1 cellular context compared by ENCODE assay signal in the genomic region with DNA sequence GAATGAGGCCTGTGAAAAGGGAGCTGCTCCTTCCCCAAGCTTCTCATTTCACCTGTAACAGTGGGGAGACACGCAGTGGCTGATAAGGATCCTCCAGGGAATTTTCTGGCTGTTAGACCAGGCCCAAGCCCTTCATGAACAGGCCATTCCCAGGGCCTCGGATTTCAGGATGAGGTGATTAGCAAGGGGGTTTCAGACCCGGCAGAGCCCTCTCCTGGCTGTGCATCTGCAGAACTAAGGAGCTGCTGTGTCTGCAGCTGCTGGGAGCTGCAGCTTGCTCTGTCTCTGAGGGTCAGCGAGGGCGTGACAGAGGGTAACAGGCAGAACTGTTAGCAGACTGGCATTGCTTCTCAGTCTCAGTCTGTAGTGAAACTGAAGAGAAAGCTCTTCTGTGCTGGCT.
TF ChIP-seq lines count a peak whose summit lies in the region.

No MANE protein-coding gene starts in this region.

TF ChIP-seq in WTC11, 78 proteins besides CTCF, POLR2A, EP300 and RAD21 (continued from another document):
- TF ChIP-seq, protein P1, sequence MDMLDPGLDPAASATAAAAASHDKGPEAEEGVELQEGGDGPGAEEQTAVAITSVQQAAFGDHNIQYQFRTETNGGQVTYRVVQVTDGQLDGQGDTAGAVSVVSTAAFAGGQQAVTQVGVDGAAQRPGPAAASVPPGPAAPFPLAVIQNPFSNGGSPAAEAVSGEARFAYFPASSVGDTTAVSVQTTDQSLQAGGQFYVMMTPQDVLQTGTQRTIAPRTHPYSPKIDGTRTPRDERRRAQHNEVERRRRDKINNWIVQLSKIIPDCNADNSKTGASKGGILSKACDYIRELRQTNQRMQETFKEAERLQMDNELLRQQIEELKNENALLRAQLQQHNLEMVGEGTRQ (CRISPR knock-in tag; IDR thresholded peaks at IDR 0.05): no peak
- TF ChIP-seq, protein P2, sequence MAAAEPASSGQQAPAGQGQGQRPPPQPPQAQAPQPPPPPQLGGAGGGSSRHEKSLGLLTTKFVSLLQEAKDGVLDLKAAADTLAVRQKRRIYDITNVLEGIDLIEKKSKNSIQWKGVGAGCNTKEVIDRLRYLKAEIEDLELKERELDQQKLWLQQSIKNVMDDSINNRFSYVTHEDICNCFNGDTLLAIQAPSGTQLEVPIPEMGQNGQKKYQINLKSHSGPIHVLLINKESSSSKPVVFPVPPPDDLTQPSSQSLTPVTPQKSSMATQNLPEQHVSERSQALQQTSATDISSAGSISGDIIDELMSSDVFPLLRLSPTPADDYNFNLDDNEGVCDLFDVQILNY (CRISPR knock-in tag; IDR thresholded peaks at IDR 0.05): no peak
- TF ChIP-seq, protein P3, sequence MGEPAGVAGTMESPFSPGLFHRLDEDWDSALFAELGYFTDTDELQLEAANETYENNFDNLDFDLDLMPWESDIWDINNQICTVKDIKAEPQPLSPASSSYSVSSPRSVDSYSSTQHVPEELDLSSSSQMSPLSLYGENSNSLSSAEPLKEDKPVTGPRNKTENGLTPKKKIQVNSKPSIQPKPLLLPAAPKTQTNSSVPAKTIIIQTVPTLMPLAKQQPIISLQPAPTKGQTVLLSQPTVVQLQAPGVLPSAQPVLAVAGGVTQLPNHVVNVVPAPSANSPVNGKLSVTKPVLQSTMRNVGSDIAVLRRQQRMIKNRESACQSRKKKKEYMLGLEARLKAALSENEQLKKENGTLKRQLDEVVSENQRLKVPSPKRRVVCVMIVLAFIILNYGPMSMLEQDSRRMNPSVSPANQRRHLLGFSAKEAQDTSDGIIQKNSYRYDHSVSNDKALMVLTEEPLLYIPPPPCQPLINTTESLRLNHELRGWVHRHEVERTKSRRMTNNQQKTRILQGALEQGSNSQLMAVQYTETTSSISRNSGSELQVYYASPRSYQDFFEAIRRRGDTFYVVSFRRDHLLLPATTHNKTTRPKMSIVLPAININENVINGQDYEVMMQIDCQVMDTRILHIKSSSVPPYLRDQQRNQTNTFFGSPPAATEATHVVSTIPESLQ (CRISPR knock-in tag; IDR thresholded peaks at IDR 0.05): no peak
- no peak for TF ChIP-seq MYBL2 (CRISPR knock-in tag; IDR thresholded peaks at IDR 0.05)
